8 cellular contexts compared by ENCODE assay signal in the genomic region with DNA sequence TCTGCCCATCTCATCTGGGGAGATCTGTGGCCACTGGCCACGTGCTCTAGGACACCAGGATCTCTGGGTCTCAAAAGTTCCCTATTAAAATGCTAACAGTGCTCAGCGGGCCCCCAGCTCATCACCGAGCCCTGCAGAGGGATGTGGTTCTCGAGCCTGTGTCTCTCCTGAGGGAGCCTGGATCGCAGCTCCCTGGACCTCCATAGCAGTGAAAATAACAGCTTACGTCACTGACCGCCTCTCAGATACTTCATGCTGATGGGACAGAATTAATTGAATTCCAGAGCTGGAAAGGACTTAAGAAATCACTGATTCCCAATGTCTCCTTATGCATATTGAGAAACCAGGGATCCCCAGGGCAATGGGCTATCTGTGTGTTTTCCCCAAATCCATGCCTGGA.
"Had no signal": no experiment of that assay in that cellular context is flagged by ENCODE, and none has a peak within 500 bp of the region (broad histone marks: within the 10 kb centered on the region; RNA-seq: fewer than 3 reads in every experiment).

No MANE protein-coding gene starts in this region.

- FAIRE-seq: G401.6, GM12878, GM12891, GM12892, GM18507, GM19239 had no signal

- H3K4me3 ChIP-seq: GM12878 had no signal

- ATAC-seq: GM12878 had no signal

- DNase-seq: GDM1, GF-D8 had no signal
